Comparison of ENCODE assay signal across 33 cellular contexts in the genomic region with DNA sequence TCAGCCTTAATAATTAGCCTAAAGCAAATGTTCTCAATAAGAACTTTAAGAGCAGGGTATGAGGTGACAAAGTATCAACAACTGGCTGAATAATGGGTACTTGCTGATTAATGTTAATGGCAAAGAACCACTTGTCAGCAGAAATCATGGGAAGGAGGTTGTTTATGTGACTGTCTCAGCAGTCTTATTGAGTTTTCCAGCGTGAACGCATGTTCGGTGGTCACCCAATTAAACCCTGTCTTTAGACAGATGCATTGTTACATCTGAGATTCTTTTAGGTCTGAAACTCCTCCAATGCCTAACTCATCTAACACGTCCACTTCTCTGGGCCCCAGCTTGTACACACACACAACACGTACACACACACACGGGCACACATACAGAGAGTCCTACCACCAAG. TPM values are rescaled to one million over a fixed set of nuclear protein-coding genes. Genes with fewer than 3 reads are reported as not detected.
"Had no signal": no experiment of that assay in that cellular context is flagged by ENCODE, and none has a peak within 500 bp of the region (broad histone marks: within the 10 kb centered on the region; RNA-seq: fewer than 3 reads in every experiment).

No MANE protein-coding gene starts in this region.

- DNase-seq: activated B cell treated with CpG ODN at 0.5 μM for 24 hours; activated CD4-positive, alpha-beta memory T cell treated with anti-CD3 and anti-CD28 coated beads for 36 hours; activated CD4-positive, alpha-beta T cell treated with anti-CD3 and anti-CD28 coated beads for 4 hours; activated CD4-positive, alpha-beta T cell treated with anti-CD3 and anti-CD28 coated beads, Interleukin-2, amount 50 U/mL, for 1 hour; activated CD4-positive, CD25-positive, alpha-beta regulatory T cell treated with anti-CD3 and anti-CD28 coated beads, Interleukin-2, amount 50 U/mL, for 72 hours; activated CD8-positive, alpha-beta memory T cell treated with anti-CD3 and anti-CD28 coated beads, Interleukin-2, amount 50 U/mL, for 4 hours; activated gamma-delta T cell treated with Interleukin-2 at 50 U/mL for 16 hours; activated naive CD4-positive, alpha-beta T cell treated with anti-CD3 and anti-CD28 coated beads for 36 hours; activated T-cell treated with anti-CD3 and anti-CD28 coated beads for 4 hours; activated T-cell treated with anti-CD3 and anti-CD28 coated beads, Interleukin-2, amount 50 U/mL, for 4 hours; adrenal gland; body of pancreas; central memory CD4-positive, alpha-beta T cell; NCI-H1436; NCI-H1694; NCI-H1930; NCI-H2081 treated with DMSO at 0.1 percent for 48 hours; NCI-H226; NCI-H446 treated with DMSO at 0.1 percent for 48 hours; NCI-H524; NCI-H82; NK-92 treated with Interleukin-12 subunit alpha and Interleukin-12 subunit beta, amount 100 ng/mL, for 24 hours; PC-9; Right ventricle myocardium superior; SW 1271; T-helper 1 cell; T-helper 9 cell had no signal

- ATAC-seq: activated naive CD4-positive, alpha-beta T cell treated with anti-CD3 and anti-CD28 coated beads, Interleukin-2, amount 50 U/mL, for 72 hours; activated T-cell treated with anti-CD3 and anti-CD28 coated beads, Interleukin-2, amount 50 U/mL, for 4 hours; body of pancreas had no signal

- H3K27ac Mint-ChIP-seq: activated B cell treated with CpG ODN at 0.5 μM for 24 hours; activated CD4-positive, alpha-beta memory T cell treated with anti-CD3 and anti-CD28 coated beads for 36 hours; activated naive CD4-positive, alpha-beta T cell treated with anti-CD3 and anti-CD28 coated beads for 36 hours; activated naive CD4-positive, alpha-beta T cell treated with anti-CD3 and anti-CD28 coated beads, Interleukin-2, amount 50 U/mL, for 72 hours; activated T-helper 1 cell treated with anti-CD3 and anti-CD28 coated beads, Interleukin-12 subunit alpha, Interleukin-12 subunit beta, Interleukin-2, Interleukin-4 antibody, amounts not matched to agents 30 ng/mL and 10 ng/mL and 1 ng/mL, durations not matched to agents 14 hours and 24 hours and 36 hours had no signal

- H3K36me3 ChIP-seq: adrenal gland, breast epithelium had no signal

- H3K27ac ChIP-seq: adrenal gland, body of pancreas, breast epithelium, PC-9, VCaP had no signal

- H3K4me1 ChIP-seq: adrenal gland, body of pancreas, breast epithelium had no signal

- H3K36me3 Mint-ChIP-seq: activated CD4-positive, alpha-beta memory T cell treated with anti-CD3 and anti-CD28 coated beads for 36 hours; activated naive CD4-positive, alpha-beta T cell treated with anti-CD3 and anti-CD28 coated beads, Interleukin-2, amount 50 U/mL, for 72 hours had no signal

- H3K4me2 ChIP-seq: PC-9 had no signal

- H3K27me3 ChIP-seq: adrenal gland, body of pancreas, breast epithelium had no signal

- H3K4me3 ChIP-seq: adrenal gland, body of pancreas, breast epithelium, PC-9 had no signal

- H3K9me3 Mint-ChIP-seq: activated B cell treated with CpG ODN at 0.5 μM for 24 hours; activated CD4-positive, alpha-beta memory T cell treated with anti-CD3 and anti-CD28 coated beads for 36 hours; activated naive CD4-positive, alpha-beta T cell treated with anti-CD3 and anti-CD28 coated beads for 36 hours; activated naive CD4-positive, alpha-beta T cell treated with anti-CD3 and anti-CD28 coated beads, Interleukin-2, amount 50 U/mL, for 72 hours; activated T-cell treated with anti-CD3 and anti-CD28 coated beads, Interleukin-2, amount 50 U/mL, for 4 hours; activated T-helper 1 cell treated with anti-CD3 and anti-CD28 coated beads, Interleukin-12 subunit alpha, Interleukin-12 subunit beta, Interleukin-2, Interleukin-4 antibody, amounts not matched to agents 30 ng/mL and 10 ng/mL and 1 ng/mL, durations not matched to agents 14 hours and 24 hours and 36 hours had no signal

- H3K9me3 ChIP-seq: adrenal gland, body of pancreas, breast epithelium had no signal

- H3K27me3 Mint-ChIP-seq: activated CD4-positive, alpha-beta memory T cell treated with anti-CD3 and anti-CD28 coated beads for 36 hours had no signal

- FAIRE-seq: astrocyte, RCC 7860 had no signal

- H3K4me1 Mint-ChIP-seq: activated B cell treated with CpG ODN at 0.5 μM for 24 hours had no signal

- H2AFZ ChIP-seq: PC-9 had no signal

- H3K4me3 Mint-ChIP-seq: activated B cell treated with CpG ODN at 0.5 μM for 24 hours; activated CD4-positive, alpha-beta memory T cell treated with anti-CD3 and anti-CD28 coated beads for 36 hours; activated naive CD4-positive, alpha-beta T cell treated with anti-CD3 and anti-CD28 coated beads for 36 hours; activated T-cell treated with anti-CD3 and anti-CD28 coated beads, Interleukin-2, amount 50 U/mL, for 4 hours; activated T-helper 1 cell treated with anti-CD3 and anti-CD28 coated beads, Interleukin-12 subunit alpha, Interleukin-12 subunit beta, Interleukin-2, Interleukin-4 antibody, amounts not matched to agents 30 ng/mL and 10 ng/mL and 1 ng/mL, durations not matched to agents 14 hours and 24 hours and 36 hours had no signal

RNA-seq across cellular contexts. Expression of a gene that starts 18.2 kb away (rescaled TPM):
- total RNA-seq: activated B cell treated with CpG ODN at 0.5 μM for 24 hours; activated CD4-positive, alpha-beta memory T cell treated with anti-CD3 and anti-CD28 coated beads for 36 hours; activated naive CD4-positive, alpha-beta T cell treated with anti-CD3 and anti-CD28 coated beads for 36 hours; activated naive CD4-positive, alpha-beta T cell treated with anti-CD3 and anti-CD28 coated beads, Interleukin-2, amount 50 U/mL, for 72 hours; activated T-cell treated with anti-CD3 and anti-CD28 coated beads, Interleukin-2, amount 50 U/mL, for 4 hours; activated T-helper 1 cell treated with anti-CD3 and anti-CD28 coated beads, Interleukin-12 subunit alpha, Interleukin-12 subunit beta, Interleukin-2, Interleukin-4 antibody, amounts not matched to agents 30 ng/mL and 10 ng/mL and 1 ng/mL, durations not matched to agents 14 hours and 24 hours and 36 hours; adrenal gland; body of pancreas; PC-9; Right ventricle myocardium superior had no signal
- polyA plus RNA-seq: adrenal gland had no signal
